Comparison of ENCODE assay signal across 8 cellular contexts in genomic region chr1:39845569-39846566, GRCh38. TPM values are rescaled to one million over a fixed set of nuclear protein-coding genes. Genes with fewer than 3 reads are reported as not detected.
DNase-seq lines count a peak whose midpoint lies in the region; ATAC-seq and TF ChIP-seq lines count a peak whose summit lies in the region.

No MANE protein-coding gene starts in this region.

- no peaks in the 10 kb centered on the region for H3K27me3 ChIP-seq in dorsolateral prefrontal cortex

- H3K4me3 ChIP-seq in dorsolateral prefrontal cortex: peak overlapping the region in 3 of 59 donors; percentile 1 to 20 (median 5)

- intact Hi-C loops in dorsolateral prefrontal cortex (cut with DNase I): no loop called here

- peak overlapping the region in 36 of 59 donors; percentile 0 to 75 (median 19) for H3K27ac ChIP-seq in dorsolateral prefrontal cortex

- peak; percentile 81 for ATAC-seq in HG03135 (IDR thresholded peaks at IDR 0.05; ENCODE audit: unreplicated experiment)
- no peak for ATAC-seq in GM18873 (IDR thresholded peaks at IDR 0.05; ENCODE audit: low FRiP score, unreplicated experiment)

- DNase-seq in GM10266 (ENCODE audit: extremely low spot score) (peak; percentile 47), NCI-H524 (lab: John Stamatoyannopoulos, UW) (peak; percentile 95 to 99), dorsolateral prefrontal cortex (peak; percentile 41 to 75 (median 67)), mucosa of gallbladder (ENCODE audit: low spot score) (peak; percentile 83)
- peak; percentile 59 to 61 for DNase-seq in activated CD4-positive, alpha-beta T cell treated with anti-CD3 and anti-CD28 coated beads, Interleukin-2, amount 50 U/mL, for 4 hours
- DNase-seq in stimulated activated CD8-positive, alpha-beta memory T cell treated with anti-CD3 and anti-CD28 coated beads, Interleukin-4, amount 100 ng/mL, for 1 hour (ENCODE audit: low read depth in 2 of 2, low spot score in 1 of 2): peak; percentile 27 to 34

- TF ChIP-seq CTCF in GM10266 (IDR thresholded peaks at IDR 0.05; ENCODE audit: control insufficient read depth, insufficient read depth, low read depth, missing control alignments) (no peak), dorsolateral prefrontal cortex (IDR thresholded peaks at IDR 0.05 in 54 of 56, conservative IDR thresholded peaks at IDR 0.05 in 2 of 56; ENCODE audit: low read depth in 1 of 56, partially characterized antibody in 56 of 56) (no peak)

RNA-seq across cellular contexts. Expression of gene TRIT1, which starts 37.4 kb away (rescaled TPM):
- total RNA-seq in dorsolateral prefrontal cortex (10 to 100 TPM; 16.5 to 42.2 (median 27.3) TPM), mucosa of gallbladder (13.4 TPM)

RNA-seq across cellular contexts. Expression of gene MYCL, which starts 55.8 kb away (rescaled TPM):
- total RNA-seq in dorsolateral prefrontal cortex (1 to 10 TPM in 118 of 120 experiments, under 1 TPM in 2; 0.88 to 5.6 (median 2.3) TPM), mucosa of gallbladder (4.4 TPM)

RNA-seq across cellular contexts. Expression of gene BMP8B, which starts 57.2 kb away (rescaled TPM):
- total RNA-seq in dorsolateral prefrontal cortex (1 to 10 TPM in 119 of 120 experiments, under 1 TPM in 1; 0.96 to 8.4 (median 3.1) TPM), mucosa of gallbladder (1.8 TPM)

Comparison
In these comparisons a context has a peak if more than half of its experiments do, and no peak if none do; other contexts are left out.
1. DNase-seq: peak in every context shown above with its lines; median percentile 97 in NCI-H524; 83 in mucosa of gallbladder; 67 in dorsolateral prefrontal cortex; 60 in activated CD4-positive, alpha-beta T cell treated with anti-CD3 and anti-CD28 coated beads, Interleukin-2, amount 50 U/mL, for 4 hours; 47 in GM10266; 30 in stimulated activated CD8-positive, alpha-beta memory T cell treated with anti-CD3 and anti-CD28 coated beads, Interleukin-4, amount 100 ng/mL, for 1 hour.